ENCODE assay signal across 11 cellular contexts in the genomic region with DNA sequence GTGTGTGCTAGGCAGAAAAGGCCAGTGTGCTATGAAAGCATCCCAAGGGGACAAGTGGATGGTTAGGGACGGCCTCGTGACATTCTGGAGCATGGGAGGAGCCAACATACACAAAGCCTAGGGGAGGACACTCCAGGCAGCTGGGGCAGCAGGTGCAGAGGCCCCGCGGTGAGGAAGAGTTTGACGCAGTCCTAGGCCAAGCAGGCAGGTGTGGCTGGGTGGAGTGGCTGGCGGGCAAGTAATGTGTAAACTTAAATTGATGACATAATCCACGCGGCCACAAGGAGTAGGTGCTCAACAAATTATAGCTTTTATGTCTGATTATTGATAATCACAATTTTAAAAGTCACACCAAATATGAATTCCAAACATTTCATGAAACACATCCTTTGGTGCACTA.
A peak's percentile ranks its signal among the peaks of the same experiment; 100 is the strongest.
DNase-seq lines count a peak whose midpoint lies in the region; ATAC-seq and TF ChIP-seq lines count a peak whose summit lies in the region.
"Had no signal": no experiment of that assay in that cellular context is flagged by ENCODE, and none has a peak within 500 bp of the region (broad histone marks: within the 10 kb centered on the region; RNA-seq: fewer than 3 reads in every experiment).

No MANE protein-coding gene starts in this region.

- no peaks in the 10 kb centered on the region for H3K36me3 Mint-ChIP-seq in activated B cell treated with CpG ODN at 0.5 μM for 24 hours (ENCODE audit: low read depth)

- H3K4me1 ChIP-seq in MM.1S (ENCODE audit: low read length): peaks cover 2% of the 10 kb centered on the region; the same call in 1 of the 2 replicates
- peaks cover 0 to 18% (median 13%) of the 10 kb centered on the region in 4 donors for H3K4me1 ChIP-seq in sigmoid colon
- H3K4me1 ChIP-seq in SK-N-SH (ENCODE audit: control insufficient read depth in 1 of 2, insufficient read depth in 2 of 2, low read depth in 1 of 2, low read length in 1 of 2): peaks cover 0 to 28% of the 10 kb centered on the region in 2 experiments; a peak in 1 of 4 replicates

- POLR2A ChIA-PET in activated B cell treated with CpG ODN at 0.5 μM for 24 hours (lab: Charles Lee): no interaction called here
- POLR2A ChIA-PET in SK-N-SH (lab: Yijun Ruan, JAX): no interaction called here

- no peaks in the 10 kb centered on the region for H3K9me2 ChIP-seq in MM.1S (replicated peaks; ENCODE audit: insufficient read depth, low read length)
- H3K9me2 ChIP-seq in SK-N-SH: no peaks in the 10 kb centered on the region

- CTCF ChIA-PET in activated B cell treated with CpG ODN at 0.5 μM for 24 hours (lab: Charles Lee) (no interaction called here), SK-N-SH (lab: Yijun Ruan, JAX) (interaction anchor here (1.3 to 1.8 kb wide), 2 partner anchors 15 to 45 kb away, joined by 3 to 8 read pairs; no protein-coding TSS in a partner anchor)

- H3K9me3 Mint-ChIP-seq in activated B cell treated with CpG ODN at 0.5 μM for 24 hours: no peaks in the 10 kb centered on the region

- no peaks in the 10 kb centered on the region for H3K27me3 ChIP-seq in MM.1S (replicated peaks; ENCODE audit: insufficient read depth, low read length)
- no peaks in the 10 kb centered on the region for H3K27me3 ChIP-seq in sigmoid colon
- no peaks in the 10 kb centered on the region for H3K27me3 ChIP-seq in SK-N-SH (ENCODE audit: insufficient read depth)

- no peak for TF ChIP-seq RAD21 in SK-N-SH (IDR thresholded peaks at IDR 0.05; ENCODE audit: low read length)

- WGBS in sigmoid colon, 2 donors: 16 to 62% methylated on average over 8 of the region's 8 CpGs
- WGBS in SK-N-SH (ENCODE audit: low lambda C conversion rate): 89% methylated on average over 8 of the region's 8 CpGs

- peaks cover 29% of the 10 kb centered on the region for H3K27me3 Mint-ChIP-seq in activated B cell treated with CpG ODN at 0.5 μM for 24 hours

- no peaks in the 10 kb centered on the region for H4K20me1 ChIP-seq in MM.1S (ENCODE audit: insufficient read depth, low read length)
- no peaks in the 10 kb centered on the region for H4K20me1 ChIP-seq in SK-N-SH (ENCODE audit: insufficient read depth)

- peak; percentile 40 for ATAC-seq in activated B cell treated with CpG ODN at 0.5 μM for 24 hours (ENCODE audit: low read depth)
- ATAC-seq in HG02678 (IDR thresholded peaks at IDR 0.05; ENCODE audit: unreplicated experiment): no peak

- no peak for TF ChIP-seq POLR2A in sigmoid colon (IDR thresholded peaks at IDR 0.05)

- no peak for TF ChIP-seq EP300 in sigmoid colon (IDR thresholded peaks at IDR 0.05)
- TF ChIP-seq EP300 in SK-N-SH (IDR thresholded peaks at IDR 0.05; ENCODE audit: borderline replicate concordance in 1 of 2, low read depth in 1 of 2, low read length in 1 of 2): no peak

- H3K27ac Mint-ChIP-seq in activated B cell treated with CpG ODN at 0.5 μM for 24 hours: no peak overlapping the region

- in situ Hi-C loops in GM13976 (cut with MboI; ENCODE audit: low sequenced_read_pairs, unreplicated experiment): no loop called here

- no peak overlapping the region for H2AFZ ChIP-seq in MM.1S (ENCODE audit: low read length)
- no peak overlapping the region for H2AFZ ChIP-seq in SK-N-SH (ENCODE audit: low read depth)

- H3K79me2 ChIP-seq in MM.1S (ENCODE audit: low read length) (no peaks in the 10 kb centered on the region), SK-N-SH (ENCODE audit: insufficient read depth) (no peaks in the 10 kb centered on the region)

- DNase-seq in MM.1S (peak; percentile 27), NCI-H2107 treated with DMSO at 0.1 percent for 48 hours (lab: John Stamatoyannopoulos, UW; ENCODE audit: unreplicated experiment) (peak; percentile 98), activated B cell treated with CpG ODN at 0.5 μM for 24 hours (no peak), sigmoid colon (peak; percentile 42), GM13976 (ENCODE audit: low spot score) (no peak), foreskin fibroblast (no peak), SK-N-SH (no peak)
- DNase-seq: upper lobe of left lung had no signal

- H3K27ac ChIP-seq in MM.1S (ENCODE audit: low read length): peak overlapping the region; percentile 48; the same call in 1 of the 2 replicates
- H3K27ac ChIP-seq in sigmoid colon: no peak overlapping the region
- peak overlapping the region in 1 of 2 experiments; percentile 13; a peak in 1 of 4 replicates for H3K27ac ChIP-seq in SK-N-SH (ENCODE audit: low read depth in 2 of 2, low read length in 1 of 2)
- H3K27ac ChIP-seq: cardiac muscle cell, upper lobe of left lung, VCaP had no signal

- no peaks in the 10 kb centered on the region for H3F3A ChIP-seq in MM.1S (ENCODE audit: insufficient read depth, low read length)
- no peaks in the 10 kb centered on the region for H3F3A ChIP-seq in SK-N-SH (replicated peaks; ENCODE audit: insufficient read depth)

- intact Hi-C loops in activated B cell treated with CpG ODN at 0.5 μM for 24 hours (cut with micrococcal nuclease) (no loop called here), sigmoid colon (cut with DNase I) (no loop called here)

- H3K36me3 ChIP-seq in MM.1S (replicated peaks; ENCODE audit: insufficient read depth, low read length): no peaks in the 10 kb centered on the region
- H3K36me3 ChIP-seq in sigmoid colon: no peaks in the 10 kb centered on the region
- no peaks in the 10 kb centered on the region for H3K36me3 ChIP-seq in SK-N-SH (replicated peaks in 1 of 2; ENCODE audit: control insufficient read depth in 1 of 2, insufficient read depth in 2 of 2, low read length in 1 of 2)
- H3K36me3 ChIP-seq: cardiac muscle cell, upper lobe of left lung had no signal

- H3K9ac ChIP-seq in MM.1S (ENCODE audit: low read length) (no peak overlapping the region), SK-N-SH (no peak overlapping the region)

- TF ChIP-seq CTCF in MM.1S (IDR thresholded peaks at IDR 0.05; ENCODE audit: low read length) (no peak), activated B cell treated with CpG ODN at 0.5 μM for 24 hours (IDR thresholded peaks at IDR 0.05) (no peak), sigmoid colon (IDR thresholded peaks at IDR 0.05) (no peak), GM13976 (IDR thresholded peaks at IDR 0.05; ENCODE audit: borderline replicate concordance, control extremely low read depth, extremely low read depth, insufficient read depth, missing control alignments) (no peak), foreskin fibroblast (IDR thresholded peaks at IDR 0.05; ENCODE audit: low read depth, low read length) (no peak), SK-N-SH (IDR thresholded peaks at IDR 0.05) (no peak)

- no peak overlapping the region for H3K4me3 Mint-ChIP-seq in activated B cell treated with CpG ODN at 0.5 μM for 24 hours

- no peaks in the 10 kb centered on the region for H3K9me3 ChIP-seq in MM.1S (replicated peaks; ENCODE audit: insufficient read depth, low read length)
- no peaks in the 10 kb centered on the region for H3K9me3 ChIP-seq in sigmoid colon
- no peaks in the 10 kb centered on the region for H3K9me3 ChIP-seq in SK-N-SH
- H3K9me3 ChIP-seq: upper lobe of left lung had no signal

- peaks cover 9% of the 10 kb centered on the region for H3K4me1 Mint-ChIP-seq in activated B cell treated with CpG ODN at 0.5 μM for 24 hours

- H3K4me3 ChIP-seq in MM.1S (ENCODE audit: low read length): no peak overlapping the region
- H3K4me3 ChIP-seq in sigmoid colon: no peak overlapping the region
- H3K4me3 ChIP-seq in foreskin fibroblast (ENCODE audit: low read depth in 1 of 2, low read length in 2 of 2): no peak overlapping the region
- no peak overlapping the region for H3K4me3 ChIP-seq in SK-N-SH (ENCODE audit: low read depth in 2 of 2, low read length in 1 of 2)
- H3K4me3 ChIP-seq: cardiac muscle cell, upper lobe of left lung had no signal

- H3K4me2 ChIP-seq in MM.1S (ENCODE audit: low read depth, low read length) (no peak overlapping the region), SK-N-SH (no peak overlapping the region)

TF ChIP-seq in SK-N-SH, 30 proteins besides CTCF, POLR2A, EP300 and RAD21:
- TF ChIP-seq TEAD4 (IDR thresholded peaks at IDR 0.05; ENCODE audit: borderline replicate concordance, insufficient read depth) (no peak), POLR2AphosphoS5 (IDR thresholded peaks at IDR 0.05; ENCODE audit: low read depth, low read length) (no peak), NRF1 (IDR thresholded peaks at IDR 0.05; ENCODE audit: low read depth, low read length) (no peak)
- TF ChIP-seq, protein P1, sequence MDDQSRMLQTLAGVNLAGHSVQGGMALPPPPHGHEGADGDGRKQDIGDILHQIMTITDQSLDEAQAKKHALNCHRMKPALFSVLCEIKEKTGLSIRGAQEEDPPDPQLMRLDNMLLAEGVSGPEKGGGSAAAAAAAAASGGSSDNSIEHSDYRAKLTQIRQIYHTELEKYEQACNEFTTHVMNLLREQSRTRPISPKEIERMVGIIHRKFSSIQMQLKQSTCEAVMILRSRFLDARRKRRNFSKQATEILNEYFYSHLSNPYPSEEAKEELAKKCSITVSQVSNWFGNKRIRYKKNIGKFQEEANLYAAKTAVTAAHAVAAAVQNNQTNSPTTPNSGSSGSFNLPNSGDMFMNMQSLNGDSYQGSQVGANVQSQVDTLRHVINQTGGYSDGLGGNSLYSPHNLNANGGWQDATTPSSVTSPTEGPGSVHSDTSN (IDR thresholded peaks at IDR 0.05): no peak

Comparison
In these comparisons a context has a peak if more than half of its experiments do, and no peak if none do; other contexts are left out.
1. DNase-seq: peak in MM.1S (single experiment), NCI-H2107 treated with DMSO at 0.1 percent for 48 hours (single experiment) and sigmoid colon (single experiment); none in activated B cell treated with CpG ODN at 0.5 μM for 24 hours (single experiment), GM13976 (single experiment), foreskin fibroblast (0 of 2) and SK-N-SH (single experiment).